ENCODE assay signal across 8 cellular contexts in genomic region chr2:168457177-168457905, GRCh38. TPM values are rescaled to one million over a fixed set of nuclear protein-coding genes. Genes with fewer than 3 reads are reported as not detected.
DNase-seq lines count a peak whose midpoint lies in the region; ATAC-seq, FAIRE-seq and TF ChIP-seq lines count a peak whose summit lies in the region.

No MANE protein-coding gene starts in this region.

- H3K27ac Mint-ChIP-seq in CD4-positive, alpha-beta T cell, result peak overlapping the region; percentile 64
- H3K27ac Mint-ChIP-seq in T-helper 2 cell treated with Interferon-gamma antibody and Interleukin-4, amounts not matched to agents 5 μg/mL and 100 μg/mL, for 36 hours, result peak overlapping the region; percentile 71

- H3K4me1 Mint-ChIP-seq in CD4-positive, alpha-beta T cell (ENCODE audit: low read depth), result peaks cover 50% of the 10 kb centered on the region
- H3K4me1 Mint-ChIP-seq in T-helper 2 cell treated with Interferon-gamma antibody and Interleukin-4, amounts not matched to agents 5 μg/mL and 100 μg/mL, for 36 hours (ENCODE audit: low read depth), result peaks cover 39% of the 10 kb centered on the region

- peak overlapping the region; percentile 94 for H3K4me3 ChIP-seq in skeletal muscle satellite cell (ENCODE audit: low read length)

- no peak for TF ChIP-seq POLR2A in GM12891 (IDR thresholded peaks at IDR 0.05; ENCODE audit: low read depth, low read length)

- H3K36me3 ChIP-seq in skeletal muscle satellite cell (ENCODE audit: insufficient read depth, low read length), result no peaks in the 10 kb centered on the region

- peaks cover 11% of the 10 kb centered on the region for H3K4me1 ChIP-seq in skeletal muscle satellite cell (ENCODE audit: control insufficient read depth, insufficient read depth, low read length)

- H3K9me3 ChIP-seq in CD4-positive, alpha-beta T cell (ENCODE audit: control insufficient read depth, low read length), result no peaks in the 10 kb centered on the region
- no peaks in the 10 kb centered on the region for H3K9me3 ChIP-seq in skeletal muscle satellite cell (replicated peaks; ENCODE audit: low read length)

- FAIRE-seq in GM12891 (lab: Jason Lieb, UNC), result no peak

- no peaks in the 10 kb centered on the region for H3K27me3 ChIP-seq in CD4-positive, alpha-beta T cell (ENCODE audit: control insufficient read depth, insufficient read depth, low read length)
- H3K27me3 ChIP-seq in skeletal muscle satellite cell (ENCODE audit: control insufficient read depth, insufficient read depth, low read length), result no peaks in the 10 kb centered on the region

- no peaks in the 10 kb centered on the region for H3K9me3 Mint-ChIP-seq in CD4-positive, alpha-beta T cell
- H3K9me3 Mint-ChIP-seq in T-helper 2 cell treated with Interferon-gamma antibody and Interleukin-4, amounts not matched to agents 5 μg/mL and 100 μg/mL, for 36 hours, result no peaks in the 10 kb centered on the region

- H3K9ac ChIP-seq in skeletal muscle satellite cell (ENCODE audit: low read depth, low read length), result peak overlapping the region; percentile 88

- ATAC-seq in CD4-positive, alpha-beta T cell (ENCODE audit: poor library complexity), result no peak
- ATAC-seq in GM21381 (IDR thresholded peaks at IDR 0.05; ENCODE audit: unreplicated experiment) (peak; percentile 1), HG02571 (IDR thresholded peaks at IDR 0.05; ENCODE audit: unreplicated experiment) (no peak)

- CTCF ChIA-PET in CD4-positive, alpha-beta T cell (lab: Charles Lee), result no interaction called here

- TF ChIP-seq CTCF in CD4-positive, alpha-beta T cell (IDR thresholded peaks at IDR 0.05), result no peak

- peak overlapping the region; percentile 18 for H3K27ac ChIP-seq in CD4-positive, alpha-beta T cell (ENCODE audit: low read depth, low read length)

- DNase-seq in CD4-positive, alpha-beta T cell, result no peak
- no peak for DNase-seq in T-helper 2 cell treated with Interferon-gamma antibody and Interleukin-4, amounts not matched to agents 5 μg/mL and 100 μg/mL, for 36 hours (ENCODE audit: low spot score)
- DNase-seq in germinal center (ENCODE audit: low spot score), result peak; percentile 15
- no peak for DNase-seq in GM12891 (ENCODE audit: insufficient read length, low spot score)
- no peak for DNase-seq in NCI-H510A (lab: John Stamatoyannopoulos, UW)

- POLR2A ChIA-PET in CD4-positive, alpha-beta T cell (lab: Charles Lee), result interaction anchor here (1.0 kb wide), 1 partner anchor 10 kb away, joined by 4 read pairs; no protein-coding TSS in a partner anchor

- intact Hi-C loops in CD4-positive, alpha-beta T cell (cut with DNase I, micrococcal nuclease), result loop anchor here (2.0 to 10.0 kb wide), 2 partner anchors 33 to 297 kb away; no protein-coding TSS in a partner anchor

- H3K4me3 Mint-ChIP-seq in CD4-positive, alpha-beta T cell, result peak overlapping the region; percentile 90
- peak overlapping the region; percentile 86 for H3K4me3 Mint-ChIP-seq in T-helper 2 cell treated with Interferon-gamma antibody and Interleukin-4, amounts not matched to agents 5 μg/mL and 100 μg/mL, for 36 hours

- H3K36me3 Mint-ChIP-seq in CD4-positive, alpha-beta T cell (ENCODE audit: low read depth), result peaks cover 8% of the 10 kb centered on the region
- H3K36me3 Mint-ChIP-seq in T-helper 2 cell treated with Interferon-gamma antibody and Interleukin-4, amounts not matched to agents 5 μg/mL and 100 μg/mL, for 36 hours (ENCODE audit: low read depth), result peaks cover 5% of the 10 kb centered on the region

- peak overlapping the region; percentile 95 for H3K4me2 ChIP-seq in skeletal muscle satellite cell (ENCODE audit: low read length)

- H3K27me3 Mint-ChIP-seq in CD4-positive, alpha-beta T cell, result no peaks in the 10 kb centered on the region
- H3K27me3 Mint-ChIP-seq in T-helper 2 cell treated with Interferon-gamma antibody and Interleukin-4, amounts not matched to agents 5 μg/mL and 100 μg/mL, for 36 hours (ENCODE audit: low read depth), result no peaks in the 10 kb centered on the region

TF ChIP-seq in GM12891, 5 proteins besides CTCF, POLR2A, EP300 and RAD21:
- TF ChIP-seq SPI1 (IDR thresholded peaks at IDR 0.05; ENCODE audit: low read depth, low read length) (no peak), POLR2AphosphoS5 (IDR thresholded peaks at IDR 0.05; ENCODE audit: low read depth, low read length) (no peak), TAF1 (IDR thresholded peaks at IDR 0.05; ENCODE audit: low read depth, low read length) (no peak), PAX5 (IDR thresholded peaks at IDR 0.05; ENCODE audit: insufficient read depth, low read length, severe bottlenecking) (no peak), POU2F2 (IDR thresholded peaks at IDR 0.05; ENCODE audit: low read depth, low read length) (no peak)

RNA-seq across cellular contexts. Expression of gene CERS6, which starts 1.3 kb away (rescaled TPM):
- total RNA-seq in CD4-positive, alpha-beta T cell, result 10 to 100 TPM; 16.9 to 17.9 TPM
- total RNA-seq in skeletal muscle satellite cell (2012; rRNA removed), result 26.6 and 27.5 TPM in 2 replicates
- 1.7 TPM for polyA plus RNA-seq in GM12891 (2012; ENCODE audit: low read depth, missing spikeins)
